In genomic region chr5:34923694-34924461, GRCh38 we compare ENCODE assay signal across 9 cellular contexts. TPM values are rescaled to one million over a fixed set of nuclear protein-coding genes. Genes with fewer than 3 reads are reported as not detected.
DNase-seq lines count a peak whose midpoint lies in the region; ATAC-seq and TF ChIP-seq lines count a peak whose summit lies in the region.
"Had no signal": no experiment of that assay in that cellular context is flagged by ENCODE, and none has a peak within 500 bp of the region (broad histone marks: within the 10 kb centered on the region; RNA-seq: fewer than 3 reads in every experiment).

No MANE protein-coding gene starts in this region.

- H3K4me2 ChIP-seq in MM.1S (ENCODE audit: low read depth, low read length): no peak overlapping the region

- H3K9me3 Mint-ChIP-seq in stimulated activated naive CD8-positive, alpha-beta T cell treated with anti-CD3 and anti-CD28 coated beads, Interleukin-15, Interleukin-2, amounts not matched to agents 100 ng/mL and 50 ng/mL, for 24 hours: no peaks in the 10 kb centered on the region
- H3K9me3 Mint-ChIP-seq: dendritic cell treated with granulocyte-macrophage colony-stimulating factor and Interleukin-4, amounts not matched to agents 40 ng/mL and 50 ng/mL, for 4 days had no signal

- DNase-seq in stimulated activated CD4-positive, alpha-beta T cell treated with anti-CD3 and anti-CD28 coated beads, Interleukin-1b, Interleukin-23, amount 100 ng/mL, for 48 hours: peak; percentile 44
- DNase-seq in stimulated activated CD4-positive, alpha-beta T cell treated with anti-CD3 and anti-CD28 coated beads, Interleukin-12 subunit alpha, Interleukin-12 subunit beta, amount 100 ng/mL, for 4 hours: no peak
- DNase-seq in SW480 (ENCODE audit: low spot score) (peak; percentile 46), esophagus muscularis mucosa (ENCODE audit: extremely low spot score) (no peak), MM.1S (no peak), UCSD-AML1 (lab: John Stamatoyannopoulos, UW; ENCODE audit: unreplicated experiment) (no peak)

- H2AFZ ChIP-seq in MM.1S (ENCODE audit: low read length): no peak overlapping the region

- peak overlapping the region; percentile 66 for H3K4me3 Mint-ChIP-seq in stimulated activated naive CD8-positive, alpha-beta T cell treated with anti-CD3 and anti-CD28 coated beads, Interleukin-15, Interleukin-2, amounts not matched to agents 100 ng/mL and 50 ng/mL, for 24 hours
- H3K4me3 Mint-ChIP-seq: dendritic cell treated with granulocyte-macrophage colony-stimulating factor and Interleukin-4, amounts not matched to agents 40 ng/mL and 50 ng/mL, for 4 days had no signal

- no peaks in the 10 kb centered on the region for H3K27me3 Mint-ChIP-seq in stimulated activated naive CD8-positive, alpha-beta T cell treated with anti-CD3 and anti-CD28 coated beads, Interleukin-15, Interleukin-2, amounts not matched to agents 100 ng/mL and 50 ng/mL, for 24 hours
- H3K27me3 Mint-ChIP-seq: dendritic cell treated with granulocyte-macrophage colony-stimulating factor and Interleukin-4, amounts not matched to agents 40 ng/mL and 50 ng/mL, for 4 days had no signal

- no peaks in the 10 kb centered on the region for H3K9me3 ChIP-seq in esophagus muscularis mucosa
- H3K9me3 ChIP-seq in MM.1S (replicated peaks; ENCODE audit: insufficient read depth, low read length): no peaks in the 10 kb centered on the region

- H3K27me3 ChIP-seq in esophagus muscularis mucosa (no peaks in the 10 kb centered on the region), MM.1S (replicated peaks; ENCODE audit: insufficient read depth, low read length) (no peaks in the 10 kb centered on the region)

- H3F3A ChIP-seq in MM.1S (ENCODE audit: insufficient read depth, low read length): peaks cover 49% of the 10 kb centered on the region

- TF ChIP-seq CTCF in esophagus muscularis mucosa (IDR thresholded peaks at IDR 0.05): no peak
- no peak for TF ChIP-seq CTCF in MM.1S (IDR thresholded peaks at IDR 0.05; ENCODE audit: low read length)

- peaks cover 15 to 79% (median 67%) of the 10 kb centered on the region in 4 donors for H3K36me3 ChIP-seq in esophagus muscularis mucosa
- H3K36me3 ChIP-seq in MM.1S (replicated peaks; ENCODE audit: insufficient read depth, low read length): peaks cover 26% of the 10 kb centered on the region

- peak; percentile 44 for ATAC-seq in HG03175 (IDR thresholded peaks at IDR 0.05; ENCODE audit: unreplicated experiment)

- peaks cover 12% of the 10 kb centered on the region; the same call in 1 of the 2 replicates for H4K20me1 ChIP-seq in MM.1S (ENCODE audit: insufficient read depth, low read length)

- 37% methylated on average over 3 of the region's 3 CpGs for WGBS in esophagus muscularis mucosa

- peaks cover 58% of the 10 kb centered on the region for H3K4me1 Mint-ChIP-seq in stimulated activated naive CD8-positive, alpha-beta T cell treated with anti-CD3 and anti-CD28 coated beads, Interleukin-15, Interleukin-2, amounts not matched to agents 100 ng/mL and 50 ng/mL, for 24 hours (ENCODE audit: low read depth)

- no peak for TF ChIP-seq POLR2A in esophagus muscularis mucosa (IDR thresholded peaks at IDR 0.05; ENCODE audit: low read depth)

- H3K4me1 ChIP-seq in esophagus muscularis mucosa: peaks cover 13 to 20% (median 16%) of the 10 kb centered on the region in 4 donors
- no peaks in the 10 kb centered on the region for H3K4me1 ChIP-seq in MM.1S (ENCODE audit: low read length)

- TF ChIP-seq EP300 in esophagus muscularis mucosa (IDR thresholded peaks at IDR 0.05): no peak

- H3K79me2 ChIP-seq in MM.1S (ENCODE audit: low read length): peaks cover 46% of the 10 kb centered on the region

- peak overlapping the region; percentile 87 for H3K27ac Mint-ChIP-seq in stimulated activated naive CD8-positive, alpha-beta T cell treated with anti-CD3 and anti-CD28 coated beads, Interleukin-15, Interleukin-2, amounts not matched to agents 100 ng/mL and 50 ng/mL, for 24 hours
- H3K27ac Mint-ChIP-seq: dendritic cell treated with granulocyte-macrophage colony-stimulating factor and Interleukin-4, amounts not matched to agents 40 ng/mL and 50 ng/mL, for 4 days had no signal

- no peak overlapping the region for H3K9ac ChIP-seq in MM.1S (ENCODE audit: low read length)

- H3K9me2 ChIP-seq in MM.1S (replicated peaks; ENCODE audit: insufficient read depth, low read length): no peaks in the 10 kb centered on the region

- H3K4me3 ChIP-seq in esophagus muscularis mucosa (no peak overlapping the region), MM.1S (ENCODE audit: low read length) (no peak overlapping the region)

- intact Hi-C loops in esophagus muscularis mucosa (cut with DNase I): loop anchor here (10.0 kb wide), 1 partner anchor 919 kb away; the partner anchor contains the start of gene AMACR

- H3K27ac ChIP-seq in esophagus muscularis mucosa (replicated peaks in 1 of 4) (peak overlapping the region in 3 of 4 donors; percentile 20 to 56 (median 48)), MM.1S (ENCODE audit: low read length) (no peak overlapping the region)

- H3K36me3 Mint-ChIP-seq in stimulated activated naive CD8-positive, alpha-beta T cell treated with anti-CD3 and anti-CD28 coated beads, Interleukin-15, Interleukin-2, amounts not matched to agents 100 ng/mL and 50 ng/mL, for 24 hours (ENCODE audit: low read depth): peaks cover 64% of the 10 kb centered on the region

RNA-seq across cellular contexts. Expression of gene DNAJC21, which starts 5.5 kb away (rescaled TPM):
- total RNA-seq in esophagus muscularis mucosa: 10 to 100 TPM; 54.5 to 85.6 (median 61.5) TPM

RNA-seq across cellular contexts. Expression of gene BRIX1, which starts 8.4 kb away (rescaled TPM):
- 10 to 100 TPM; 18.4 to 31.8 (median 19.8) TPM for total RNA-seq in esophagus muscularis mucosa

RNA-seq across cellular contexts. Expression of gene RAD1, which starts 8.6 kb away (rescaled TPM):
- 10 to 100 TPM; 22.5 to 62.1 (median 39.6) TPM for total RNA-seq in esophagus muscularis mucosa

Comparison
In these comparisons a context has a peak if more than half of its experiments do, and no peak if none do; other contexts are left out.
1. DNase-seq: peak in stimulated activated CD4-positive, alpha-beta T cell treated with anti-CD3 and anti-CD28 coated beads, Interleukin-1b, Interleukin-23, amount 100 ng/mL, for 48 hours (single experiment) and SW480 (single experiment); none in stimulated activated CD4-positive, alpha-beta T cell treated with anti-CD3 and anti-CD28 coated beads, Interleukin-12 subunit alpha, Interleukin-12 subunit beta, amount 100 ng/mL, for 4 hours (single experiment), esophagus muscularis mucosa (single experiment), MM.1S (single experiment) and UCSD-AML1 (single experiment).